12 cellular contexts compared by ENCODE assay signal in genomic region chr15:101179341-101180153, GRCh38.
A peak's percentile ranks its signal among the peaks of the same experiment; 100 is the strongest.
DNase-seq lines count a peak whose midpoint lies in the region; ATAC-seq and TF ChIP-seq lines count a peak whose summit lies in the region.
"Had no signal": no experiment of that assay in that cellular context is flagged by ENCODE, and none has a peak within 500 bp of the region (broad histone marks: within the 10 kb centered on the region; RNA-seq: fewer than 3 reads in every experiment).

No MANE protein-coding gene starts in this region.

- H3K27ac ChIP-seq in coronary artery (peak overlapping the region in 1 of 2 donors; percentile 62), neutrophil (peak overlapping the region; percentile 95), left lung (peak overlapping the region in 1 of 2 donors; percentile 86)

- DNase-seq in BJ (ENCODE audit: low read depth) (peak; percentile 89), LHCN-M2 (ENCODE audit: low read depth) (peak; percentile 39), coronary artery (ENCODE audit: low spot score) (no peak), left lung (no peak), left lobe of liver (ENCODE audit: low spot score) (no peak), germinal center (ENCODE audit: low spot score) (no peak)
- DNase-seq: activated gamma-delta T cell treated with Interleukin-2 at 50 U/mL for 16 hours, NCI-H1092 treated with DMSO at 0.1 percent for 48 hours had no signal

- intact Hi-C loops in left lung (cut with DNase I): no loop called here

- peaks cover 53 to 62% of the 10 kb centered on the region in 2 experiments for H3K4me1 ChIP-seq in neutrophil (ENCODE audit: control insufficient read depth in 1 of 2, insufficient read depth in 1 of 2, low read depth in 1 of 2, low read length in 1 of 2)
- H3K4me1 ChIP-seq in left lung: peaks cover 15 to 82% of the 10 kb centered on the region in 2 donors
- H3K4me1 ChIP-seq: HAP-1 had no signal

- H3K9me3 ChIP-seq in neutrophil (no peaks in the 10 kb centered on the region), left lung (no peaks in the 10 kb centered on the region)
- H3K9me3 ChIP-seq: HAP-1 had no signal

- no peak for ATAC-seq in GM19452 (IDR thresholded peaks at IDR 0.05; ENCODE audit: unreplicated experiment)
- ATAC-seq in left lung: no peak
- ATAC-seq in left lobe of liver: no peak
- ATAC-seq: sciatic nerve had no signal

- H3K4me3 ChIP-seq in BJ (ENCODE audit: low read depth, low read length): no peak overlapping the region
- peak overlapping the region; percentile 1 for H3K4me3 ChIP-seq in coronary artery
- H3K4me3 ChIP-seq in neutrophil (ENCODE audit: low read depth in 1 of 2, low read length in 1 of 2): no peak overlapping the region
- H3K4me3 ChIP-seq in left lung: no peak overlapping the region
- H3K4me3 ChIP-seq: HAP-1 had no signal

- CTCF ChIA-PET in BJ (lab: Yijun Ruan, JAX): interaction anchor here (0.7 to 0.8 kb wide), 2 partner anchors 9 to 25 kb away, joined by 3 read pairs; no protein-coding TSS in a partner anchor

- TF ChIP-seq CTCF in BJ (IDR thresholded peaks at IDR 0.05; ENCODE audit: insufficient read depth, low read depth, low read length) (no peak), coronary artery (IDR thresholded peaks at IDR 0.05) (no peak), neutrophil (IDR thresholded peaks at IDR 0.05) (no peak), left lung (IDR thresholded peaks at IDR 0.05) (no peak)

- H3K36me3 ChIP-seq in BJ (ENCODE audit: control insufficient read depth, insufficient read depth, low read length) (peaks cover 1% of the 10 kb centered on the region; the same call in 1 of the 2 replicates), neutrophil (peaks cover 10% of the 10 kb centered on the region), left lung (peaks cover 0 to 27% of the 10 kb centered on the region in 2 donors)

- H3K27me3 ChIP-seq in BJ (ENCODE audit: control insufficient read depth, insufficient read depth, low read length): no peaks in the 10 kb centered on the region
- H3K27me3 ChIP-seq in neutrophil: no peaks in the 10 kb centered on the region
- no peaks in the 10 kb centered on the region for H3K27me3 ChIP-seq in left lung

- POLR2A ChIA-PET in BJ (lab: Charles Lee): interaction anchor here (0.5 kb wide), 1 partner anchor 324 kb away, joined by 3 read pairs; no protein-coding TSS in a partner anchor

Comparison
In these comparisons a context has a peak if more than half of its experiments do, and no peak if none do; other contexts are left out.
1. DNase-seq: peak in BJ (single experiment) and LHCN-M2 (single experiment); none in coronary artery (single experiment), left lung (0 of 2), left lobe of liver (single experiment) and germinal center (single experiment).